ENCODE assay signal across 11 cellular contexts in the genomic region with DNA sequence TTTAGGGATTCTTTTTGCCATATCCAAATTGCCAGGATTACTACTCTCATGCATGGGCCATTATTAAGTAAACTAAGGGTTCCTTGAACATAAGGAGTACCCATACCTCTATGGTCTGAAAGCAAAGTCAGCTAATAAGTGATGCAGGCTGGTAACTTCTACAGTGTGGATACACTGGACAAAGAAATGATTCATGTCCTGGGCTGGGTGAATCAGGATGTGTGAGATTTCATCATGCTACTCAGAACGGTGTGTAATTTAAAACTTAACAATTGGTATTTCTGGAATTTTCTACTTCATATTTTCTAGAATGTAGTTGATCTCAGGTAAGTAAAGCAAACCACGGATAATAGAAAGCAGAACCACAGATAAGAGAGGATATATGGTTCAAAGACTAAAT.
DNase-seq lines count a peak whose midpoint lies in the region; ATAC-seq and TF ChIP-seq lines count a peak whose summit lies in the region.
"Had no signal": no experiment of that assay in that cellular context is flagged by ENCODE, and none has a peak within 500 bp of the region (broad histone marks: within the 10 kb centered on the region; RNA-seq: fewer than 3 reads in every experiment).

No MANE protein-coding gene starts in this region.

- peak; percentile 75 for DNase-seq in ELR (ENCODE audit: low read depth)
- DNase-seq in SW 1271 (lab: John Stamatoyannopoulos, UW): peak; percentile 23 to 81
- peak; percentile 26 to 80 for DNase-seq in fibroblast of lung (ENCODE audit: low read depth in 2 of 2)
- DNase-seq in smooth muscle cell (lab: John Stamatoyannopoulos, UW; ENCODE audit: unreplicated experiment): no peak
- no peak for DNase-seq in SIG-M5 treated with dmso at 0.1 percent for 504 hours (lab: John Stamatoyannopoulos, UW; ENCODE audit: unreplicated experiment)
- no peak for DNase-seq in A673 (ENCODE audit: low spot score)
- DNase-seq: activated CD8-positive, alpha-beta memory T cell treated with anti-CD3 and anti-CD28 coated beads, Interleukin-2, amount 50 U/mL, for 48 hours; right lobe of liver; stimulated activated naive CD4-positive, alpha-beta T cell had no signal

- no peak overlapping the region for H3K27ac ChIP-seq in fibroblast of lung (ENCODE audit: insufficient read depth, low read length)
- no peak overlapping the region for H3K27ac ChIP-seq in smooth muscle cell (ENCODE audit: low read depth)
- no peak overlapping the region for H3K27ac ChIP-seq in A673 (ENCODE audit: low read depth, low read length, poor library complexity, severe bottlenecking)
- H3K27ac ChIP-seq: hepatocyte, right lobe of liver had no signal

- POLR2A ChIA-PET in A673 (lab: Charles Lee; ENCODE audit: low non-redundant PET): no interaction called here

- H3K79me2 ChIP-seq in fibroblast of lung (ENCODE audit: control insufficient read depth, insufficient read depth, low read length): no peaks in the 10 kb centered on the region
- no peaks in the 10 kb centered on the region for H3K79me2 ChIP-seq in smooth muscle cell (ENCODE audit: low read depth)
- H3K79me2 ChIP-seq: hepatocyte had no signal

- no peak overlapping the region for H3K4me3 ChIP-seq in fibroblast of lung (replicated peaks in 1 of 4; ENCODE audit: control extremely low read depth in 1 of 4, insufficient read depth in 1 of 4, low read depth in 3 of 4, low read length in 4 of 4)
- no peak overlapping the region for H3K4me3 ChIP-seq in smooth muscle cell
- no peak overlapping the region for H3K4me3 ChIP-seq in A673 (ENCODE audit: low read depth, low read length, poor library complexity, severe bottlenecking)
- H3K4me3 ChIP-seq: hepatocyte, right lobe of liver had no signal

- no peaks in the 10 kb centered on the region for H3F3A ChIP-seq in smooth muscle cell (ENCODE audit: low read depth)

- H3K9me3 ChIP-seq in fibroblast of lung (ENCODE audit: control insufficient read depth, insufficient read depth, low read depth, low read length) (no peaks in the 10 kb centered on the region), smooth muscle cell (replicated peaks; ENCODE audit: low read depth) (no peaks in the 10 kb centered on the region), A673 (ENCODE audit: low read depth, low read length, poor library complexity, severe bottlenecking) (no peaks in the 10 kb centered on the region)
- H3K9me3 ChIP-seq: right lobe of liver had no signal

- H3K4me2 ChIP-seq in fibroblast of lung (ENCODE audit: extremely low read depth, insufficient read depth, low read length): no peak overlapping the region
- H3K4me2 ChIP-seq in smooth muscle cell: peak overlapping the region; percentile 11
- H3K4me2 ChIP-seq: hepatocyte had no signal

- H4K20me1 ChIP-seq in fibroblast of lung (ENCODE audit: control insufficient read depth, extremely low read depth, insufficient read depth, low read length) (no peaks in the 10 kb centered on the region), smooth muscle cell (ENCODE audit: low read depth) (no peaks in the 10 kb centered on the region)

- H2AFZ ChIP-seq in fibroblast of lung (ENCODE audit: low read length) (no peak overlapping the region), smooth muscle cell (ENCODE audit: low read depth) (no peak overlapping the region)
- H2AFZ ChIP-seq: hepatocyte had no signal

- WGBS in smooth muscle cell (ENCODE audit: low lambda C conversion rate): 38% methylated on average over 2 of the region's 2 CpGs

- H3K9ac ChIP-seq in fibroblast of lung (ENCODE audit: insufficient read depth, low read length) (no peak overlapping the region), smooth muscle cell (ENCODE audit: low read depth) (no peak overlapping the region)

- no TSS peak for BruUV-seq in A673 (replicated peaks; lab: Mats Ljungman, UMichigan)

- no peak for ATAC-seq in HG03139 (IDR thresholded peaks at IDR 0.05; ENCODE audit: unreplicated experiment)
- ATAC-seq: right lobe of liver had no signal

- H3K27me3 ChIP-seq in fibroblast of lung (ENCODE audit: control insufficient read depth, insufficient read depth, low read length) (no peaks in the 10 kb centered on the region), smooth muscle cell (ENCODE audit: low read depth) (no peaks in the 10 kb centered on the region), A673 (replicated peaks; ENCODE audit: insufficient read depth, low read depth, low read length, poor library complexity) (no peaks in the 10 kb centered on the region)
- H3K27me3 ChIP-seq: hepatocyte, right lobe of liver had no signal

- CTCF ChIA-PET in A673 (lab: Charles Lee): no interaction called here

- H3K4me1 ChIP-seq in fibroblast of lung (ENCODE audit: control insufficient read depth, extremely low read depth, insufficient read depth, low read length): no peaks in the 10 kb centered on the region
- H3K4me1 ChIP-seq in smooth muscle cell (ENCODE audit: low read depth): no peaks in the 10 kb centered on the region
- no peaks in the 10 kb centered on the region for H3K4me1 ChIP-seq in A673 (ENCODE audit: insufficient read depth, low read length, poor library complexity, severe bottlenecking)
- H3K4me1 ChIP-seq: right lobe of liver had no signal

- intact Hi-C loops in A673 (cut with micrococcal nuclease; ENCODE audit: unreplicated experiment): no loop called here

- TF ChIP-seq CTCF in fibroblast of lung (conservative IDR thresholded peaks at IDR 0.05 in 1 of 2, IDR thresholded peaks at IDR 0.05 in 1 of 2; ENCODE audit: low read depth in 1 of 2, low read length in 2 of 2) (no peak), smooth muscle cell (IDR thresholded peaks at IDR 0.05; ENCODE audit: borderline replicate concordance, insufficient read depth, poor library complexity, severe bottlenecking) (no peak), A673 (conservative IDR thresholded peaks at IDR 0.05; ENCODE audit: low read depth, low read length) (no peak)

- H3K36me3 ChIP-seq in fibroblast of lung (ENCODE audit: control insufficient read depth, insufficient read depth, low read length): no peaks in the 10 kb centered on the region
- H3K36me3 ChIP-seq in smooth muscle cell (ENCODE audit: low read depth): no peaks in the 10 kb centered on the region
- H3K36me3 ChIP-seq in A673 (ENCODE audit: insufficient read depth, low read length, poor library complexity, severe bottlenecking): no peaks in the 10 kb centered on the region
- H3K36me3 ChIP-seq: right lobe of liver had no signal

Comparison
In these comparisons a context has a peak if more than half of its experiments do, and no peak if none do; other contexts are left out.
1. DNase-seq: peak in ELR (single experiment), SW 1271 (2 of 2) and fibroblast of lung (2 of 2); none in smooth muscle cell (single experiment), SIG-M5 treated with dmso at 0.1 percent for 504 hours (single experiment) and A673 (single experiment).